In genomic region chr1:229893762-229894444, GRCh38 we compare ENCODE assay signal across 1 cellular context.
TF ChIP-seq lines count a peak whose summit lies in the region.

No MANE protein-coding gene starts in this region.

TF ChIP-seq in HEK293, 187 proteins besides CTCF, POLR2A, EP300 and RAD21 (continued from another document):
- no peak for TF ChIP-seq REST (tag by site-specific recombination; IDR thresholded peaks at IDR 0.05)
- TF ChIP-seq ZNF423 (tag by site-specific recombination; IDR thresholded peaks at IDR 0.05), result no peak
- TF ChIP-seq TCF7L2 (IDR thresholded peaks at IDR 0.05; ENCODE audit: borderline replicate concordance, low read depth, low read length), result peak; percentile 67
- TF ChIP-seq ZSCAN23 (tag by site-specific recombination; IDR thresholded peaks at IDR 0.05), result peak; percentile 67; the same call in 1 of the 2 replicates
- TF ChIP-seq KLF7 (tag by site-specific recombination; IDR thresholded peaks at IDR 0.05; ENCODE audit: borderline replicate concordance), result no peak
- peak; percentile 90 for TF ChIP-seq ZNF394 (tag by site-specific recombination; IDR thresholded peaks at IDR 0.05; ENCODE audit: borderline replicate concordance)
- TF ChIP-seq ZNF24 (tag by site-specific recombination; IDR thresholded peaks at IDR 0.05), result peak; percentile 95
- 0 out of 2 replicates have a peak, but pooled peaks have one; percentile 72 for TF ChIP-seq ZSCAN5A (tag by site-specific recombination; IDR thresholded peaks at IDR 0.05)
- no peak; the same call in 1 of the 2 replicates for TF ChIP-seq ZNF624 (tag by site-specific recombination; IDR thresholded peaks at IDR 0.05)
- TF ChIP-seq BCL11A (tag by site-specific recombination; IDR thresholded peaks at IDR 0.05; ENCODE audit: low read depth), result peak; percentile 83
- TF ChIP-seq ZXDB (tag by site-specific recombination; IDR thresholded peaks at IDR 0.05), result peak; percentile 81
- TF ChIP-seq ZIC2 (tag by site-specific recombination; IDR thresholded peaks at IDR 0.05), result peak; percentile 97
- TF ChIP-seq ZNF19 (tag by site-specific recombination; IDR thresholded peaks at IDR 0.05; ENCODE audit: low read depth), result no peak
- TF ChIP-seq ZNF571 (tag by site-specific recombination; IDR thresholded peaks at IDR 0.05), result no peak
- TF ChIP-seq ZNF404 (tag by site-specific recombination; IDR thresholded peaks at IDR 0.05), result no peak
- TF ChIP-seq ZBTB20 (tag by site-specific recombination; IDR thresholded peaks at IDR 0.05), result peak; percentile 28
- TF ChIP-seq ZNF146 (tag by site-specific recombination; IDR thresholded peaks at IDR 0.05), result peak; percentile 39
- peak; percentile 91 for TF ChIP-seq ZNF184 (tag by site-specific recombination; IDR thresholded peaks at IDR 0.05)
- TF ChIP-seq ZNF513 (tag by site-specific recombination; IDR thresholded peaks at IDR 0.05), result no peak
- TF ChIP-seq ZBTB17 (tag by site-specific recombination; IDR thresholded peaks at IDR 0.05), result peak; percentile 71
- peak; percentile 69 for TF ChIP-seq TRIM28 (IDR thresholded peaks at IDR 0.05; ENCODE audit: borderline replicate concordance, low read length)
- TF ChIP-seq ZNF112 (tag by site-specific recombination; IDR thresholded peaks at IDR 0.05), result no peak
- no peak; the same call in 1 of the 2 replicates for TF ChIP-seq ZSCAN16 (tag by site-specific recombination; IDR thresholded peaks at IDR 0.05)
- TF ChIP-seq ZNF138 (tag by site-specific recombination; IDR thresholded peaks at IDR 0.05; ENCODE audit: borderline replicate concordance), result no peak
- peak; percentile 42 for TF ChIP-seq IKZF3 (tag by site-specific recombination; IDR thresholded peaks at IDR 0.05)
- 0 out of 2 replicates have a peak, but pooled peaks have one; percentile 32 for TF ChIP-seq MYNN (tag by site-specific recombination; IDR thresholded peaks at IDR 0.05; ENCODE audit: borderline replicate concordance)
- peak; percentile 38; the same call in 1 of the 2 replicates for TF ChIP-seq ZNF518A (tag by site-specific recombination; conservative IDR thresholded peaks at IDR 0.05; ENCODE audit: low read depth)
- peak; percentile 62 for TF ChIP-seq BCL6B (tag by site-specific recombination; IDR thresholded peaks at IDR 0.05)
- TF ChIP-seq BCL11B (tag by site-specific recombination; IDR thresholded peaks at IDR 0.05; ENCODE audit: low read depth), result no peak
- no peak for TF ChIP-seq ZNF555 (tag by site-specific recombination; conservative IDR thresholded peaks at IDR 0.05)
- no peak for TF ChIP-seq ZNF658 (tag by site-specific recombination; IDR thresholded peaks at IDR 0.05)
- no peak for TF ChIP-seq ZNF302 (tag by site-specific recombination; IDR thresholded peaks at IDR 0.05; ENCODE audit: low read depth)
- TF ChIP-seq ZSCAN4 (tag by site-specific recombination; IDR thresholded peaks at IDR 0.05), result no peak
- peak; percentile 44; the same call in 1 of the 2 replicates for TF ChIP-seq KLF9 (tag by site-specific recombination; IDR thresholded peaks at IDR 0.05; ENCODE audit: low read depth)
- TF ChIP-seq ZNF391 (tag by site-specific recombination; IDR thresholded peaks at IDR 0.05; ENCODE audit: borderline replicate concordance, low read depth), result peak; percentile 97
- no peak for TF ChIP-seq ZBTB49 (tag by site-specific recombination; IDR thresholded peaks at IDR 0.05; ENCODE audit: low read depth)
- peak; percentile 58 for TF ChIP-seq ZNF660 (tag by site-specific recombination; IDR thresholded peaks at IDR 0.05)
- TF ChIP-seq PATZ1 (tag by site-specific recombination; IDR thresholded peaks at IDR 0.05), result peak; percentile 71
